ENCODE assay signal across 12 cellular contexts in genomic region chr15:32669870-32670623, GRCh38.
DNase-seq lines count a peak whose midpoint lies in the region; ATAC-seq lines count a peak whose summit lies in the region.
"Had no signal": no experiment of that assay in that cellular context is flagged by ENCODE, and none has a peak within 500 bp of the region (broad histone marks: within the 10 kb centered on the region; RNA-seq: fewer than 3 reads in every experiment).

No MANE protein-coding gene starts in this region.

- no peaks in the 10 kb centered on the region for H3K9me3 Mint-ChIP-seq in activated T-cell treated with anti-CD3 and anti-CD28 coated beads, Interleukin-2, amount 50 U/mL, for 24 hours
- H3K9me3 Mint-ChIP-seq: CD4-positive, CD25-positive, alpha-beta regulatory T cell had no signal

- H3K4me1 Mint-ChIP-seq in activated T-cell treated with anti-CD3 and anti-CD28 coated beads, Interleukin-2, amount 50 U/mL, for 24 hours (ENCODE audit: low read depth), result no peaks in the 10 kb centered on the region
- H3K4me1 Mint-ChIP-seq: CD4-positive, CD25-positive, alpha-beta regulatory T cell had no signal

- ATAC-seq in HG03565 (IDR thresholded peaks at IDR 0.05; ENCODE audit: unreplicated experiment) (no peak), GM19035 (IDR thresholded peaks at IDR 0.05; ENCODE audit: unreplicated experiment) (no peak)

- H3K27me3 Mint-ChIP-seq in activated T-cell treated with anti-CD3 and anti-CD28 coated beads, Interleukin-2, amount 50 U/mL, for 24 hours, result no peaks in the 10 kb centered on the region
- H3K27me3 Mint-ChIP-seq: CD4-positive, CD25-positive, alpha-beta regulatory T cell had no signal

- no peak overlapping the region for H3K27ac Mint-ChIP-seq in activated T-cell treated with anti-CD3 and anti-CD28 coated beads, Interleukin-2, amount 50 U/mL, for 24 hours
- H3K27ac Mint-ChIP-seq: CD4-positive, CD25-positive, alpha-beta regulatory T cell had no signal

- no peak overlapping the region for H3K4me3 Mint-ChIP-seq in activated T-cell treated with anti-CD3 and anti-CD28 coated beads, Interleukin-2, amount 50 U/mL, for 24 hours
- H3K4me3 Mint-ChIP-seq: CD4-positive, CD25-positive, alpha-beta regulatory T cell had no signal

- DNase-seq in AG08395 (ENCODE audit: low spot score) (peak; percentile 74), NCI-H1048 (lab: John Stamatoyannopoulos, UW) (peak; percentile 85), epidermal melanocyte (ENCODE audit: insufficient read length, low spot score) (peak; percentile 74), medulla oblongata (ENCODE audit: extremely low spot score) (peak; percentile 92), AML-193 (lab: John Stamatoyannopoulos, UW) (no peak)
- DNase-seq in activated T-cell treated with anti-CD3 and anti-CD28 coated beads, Interleukin-2, amount 50 U/mL, for 24 hours, result no peak
- DNase-seq: activated effector memory CD4-positive, alpha-beta T cell treated with anti-CD3 and anti-CD28 coated beads, Interleukin-2, amount 50 U/mL, for 16 hours; CD4-positive, CD25-positive, alpha-beta regulatory T cell; MV-4-11; T-helper 1 cell had no signal

- H3K36me3 Mint-ChIP-seq in activated T-cell treated with anti-CD3 and anti-CD28 coated beads, Interleukin-2, amount 50 U/mL, for 24 hours (ENCODE audit: low read depth), result no peaks in the 10 kb centered on the region
- H3K36me3 Mint-ChIP-seq: CD4-positive, CD25-positive, alpha-beta regulatory T cell had no signal

Comparison
In these comparisons a context has a peak if more than half of its experiments do, and no peak if none do; other contexts are left out.
1. DNase-seq: peak in AG08395 (single experiment), NCI-H1048 (single experiment), epidermal melanocyte (single experiment) and medulla oblongata (single experiment); none in AML-193 (0 of 2) and activated T-cell treated with anti-CD3 and anti-CD28 coated beads, Interleukin-2, amount 50 U/mL, for 24 hours (single experiment).